Comparison of ENCODE assay signal across 14 cellular contexts in genomic region chr6:99712560-99712959, GRCh38.
DNase-seq lines count a peak whose midpoint lies in the region; ATAC-seq and TF ChIP-seq lines count a peak whose summit lies in the region.
"Had no signal": no experiment of that assay in that cellular context is flagged by ENCODE, and none has a peak within 500 bp of the region (broad histone marks: within the 10 kb centered on the region; RNA-seq: fewer than 3 reads in every experiment).

No MANE protein-coding gene starts in this region.

- H4K20me1 ChIP-seq in GM23338 (replicated peaks; ENCODE audit: insufficient read depth): no peaks in the 10 kb centered on the region
- H4K20me1 ChIP-seq: BLaER1 had no signal

- H3K36me3 ChIP-seq in GM23338 (ENCODE audit: insufficient read depth): no peaks in the 10 kb centered on the region
- H3K36me3 ChIP-seq: BLaER1, HAP-1 had no signal

- ATAC-seq in GM23338 (no peak), GM19452 (IDR thresholded peaks at IDR 0.05; ENCODE audit: unreplicated experiment) (no peak)

- peak overlapping the region; percentile 87 for H2AFZ ChIP-seq in GM23338

- no peaks in the 10 kb centered on the region for H3K27me3 ChIP-seq in GM23338 (ENCODE audit: insufficient read depth)
- H3K27me3 ChIP-seq: BLaER1 had no signal

- H3K36me3 Mint-ChIP-seq in GM23338 (ENCODE audit: low read depth): no peaks in the 10 kb centered on the region
- H3K36me3 Mint-ChIP-seq: CD8-positive, alpha-beta memory T cell; IgD-negative memory B cell had no signal

- H3K4me1 ChIP-seq in GM23338 (ENCODE audit: insufficient read depth): peaks cover 14% of the 10 kb centered on the region
- H3K4me1 ChIP-seq: Caco-2, HAP-1 had no signal

- H3K79me2 ChIP-seq in GM23338 (replicated peaks; ENCODE audit: insufficient read depth): no peaks in the 10 kb centered on the region

- no peak overlapping the region for H3K4me3 Mint-ChIP-seq in GM23338
- H3K4me3 Mint-ChIP-seq: CD8-positive, alpha-beta memory T cell; IgD-negative memory B cell had no signal

- H3K27ac ChIP-seq in GM23338 (ENCODE audit: low read depth): no peak overlapping the region
- H3K27ac ChIP-seq: 22Rv1, BLaER1 had no signal

- H3K4me1 Mint-ChIP-seq in GM23338: peaks cover 15% of the 10 kb centered on the region
- H3K4me1 Mint-ChIP-seq: CD8-positive, alpha-beta memory T cell; IgD-negative memory B cell had no signal

- no peaks in the 10 kb centered on the region; the same call in 2 of the 3 replicates for H3K9me3 Mint-ChIP-seq in GM23338

- H3K4me3 ChIP-seq in GM23338: no peak overlapping the region
- H3K4me3 ChIP-seq: BLaER1, HAP-1 had no signal

- no peaks in the 10 kb centered on the region for H3F3A ChIP-seq in GM23338 (replicated peaks; ENCODE audit: low read depth)

- H3K27me3 Mint-ChIP-seq in GM23338 (ENCODE audit: insufficient read depth, low read depth, poor library complexity): no peaks in the 10 kb centered on the region
- H3K27me3 Mint-ChIP-seq: IgD-negative memory B cell had no signal

- H3K4me2 ChIP-seq in GM23338: no peak overlapping the region; the same call in 1 of the 2 replicates
- H3K4me2 ChIP-seq: BLaER1 had no signal

- DNase-seq in NCI-H1436 treated with DMSO at 0.1 percent for 48 hours (lab: John Stamatoyannopoulos, UW): peak; percentile 93
- no peak for DNase-seq in NCI-H1436 (lab: John Stamatoyannopoulos, UW)
- no peak for DNase-seq in GM23338 (ENCODE audit: low spot score)
- peak; percentile 3 for DNase-seq in cerebellar cortex (ENCODE audit: low spot score)
- peak; percentile 6 for DNase-seq in retina
- DNase-seq in NCI-H2196 treated with DMSO at 0.1 percent for 48 hours (lab: John Stamatoyannopoulos, UW; ENCODE audit: unreplicated experiment): no peak
- DNase-seq: Caco-2; CD8-positive, alpha-beta memory T cell; GOT3 had no signal

- no peaks in the 10 kb centered on the region for H3K9me2 ChIP-seq in GM23338 (ENCODE audit: insufficient read depth)

- H3K27ac Mint-ChIP-seq in GM23338: no peak overlapping the region
- H3K27ac Mint-ChIP-seq: CD8-positive, alpha-beta memory T cell had no signal

- TF ChIP-seq CTCF in GM23338 (conservative IDR thresholded peaks at IDR 0.05; ENCODE audit: low read depth in 2 of 2): no peak

TF ChIP-seq in GM23338, 12 proteins besides CTCF, POLR2A, EP300 and RAD21:
- no peak for TF ChIP-seq REST (IDR thresholded peaks at IDR 0.05; ENCODE audit: unreplicated experiment)
- TF ChIP-seq NANOG (IDR thresholded peaks at IDR 0.05; ENCODE audit: borderline replicate concordance): no peak
- TF ChIP-seq STAT1 (IDR thresholded peaks at IDR 0.05; ENCODE audit: unreplicated experiment): no peak
- TF ChIP-seq EZH2 (IDR thresholded peaks at IDR 0.05; ENCODE audit: low read depth, unreplicated experiment): no peak
- TF ChIP-seq JUNB (IDR thresholded peaks at IDR 0.05; ENCODE audit: unreplicated experiment): no peak
- TF ChIP-seq CREB1 (CRISPR knock-in tag; IDR thresholded peaks at IDR 0.05; ENCODE audit: low read depth): no peak
- TF ChIP-seq ZNF462 (CRISPR knock-in tag; IDR thresholded peaks at IDR 0.05): no peak
- no peak for TF ChIP-seq ZNF331 (CRISPR knock-in tag; IDR thresholded peaks at IDR 0.05; ENCODE audit: low read depth)
- no peak for TF ChIP-seq ETS1 (IDR thresholded peaks at IDR 0.05)
- no peak for TF ChIP-seq EZH2phosphoT487 (IDR thresholded peaks at IDR 0.05; ENCODE audit: unreplicated experiment)
- no peak for TF ChIP-seq ZNF114 (CRISPR knock-in tag; IDR thresholded peaks at IDR 0.05)
- no peak for TF ChIP-seq POLR2AphosphoS5 (IDR thresholded peaks at IDR 0.05; ENCODE audit: low read depth)

Comparison
In these comparisons a context has a peak if more than half of its experiments do, and no peak if none do; other contexts are left out.
1. DNase-seq: peak in NCI-H1436 treated with DMSO at 0.1 percent for 48 hours (single experiment), cerebellar cortex (single experiment) and retina (single experiment); none in NCI-H1436 (single experiment), GM23338 (single experiment) and NCI-H2196 treated with DMSO at 0.1 percent for 48 hours (single experiment).